ENCODE assay signal across 9 cellular contexts in genomic region chr1:90723561-90724108, GRCh38. TPM values are rescaled to one million over a fixed set of nuclear protein-coding genes. Genes with fewer than 3 reads are reported as not detected.
DNase-seq lines count a peak whose midpoint lies in the region; ATAC-seq and TF ChIP-seq lines count a peak whose summit lies in the region.
"Had no signal": no experiment of that assay in that cellular context is flagged by ENCODE, and none has a peak within 500 bp of the region (broad histone marks: within the 10 kb centered on the region; RNA-seq: fewer than 3 reads in every experiment).

No MANE protein-coding gene starts in this region.

- POLR2A ChIA-PET in activated B cell treated with CpG ODN at 0.5 μM for 24 hours (lab: Charles Lee) (no interaction called here), RWPE1 (lab: Yijun Ruan, JAX; ENCODE audit: low non-redundant PET) (no interaction called here)

- H3K9me3 Mint-ChIP-seq in activated naive CD4-positive, alpha-beta T cell treated with anti-CD3 and anti-CD28 coated beads, Interleukin-2, amount 10 ng/mL, durations not matched to agents 7 days and 5 days, result peaks cover 6% of the 10 kb centered on the region
- peaks cover 13% of the 10 kb centered on the region for H3K9me3 Mint-ChIP-seq in activated B cell treated with CpG ODN at 0.5 μM for 24 hours

- CTCF ChIA-PET in activated naive CD4-positive, alpha-beta T cell treated with anti-CD3 and anti-CD28 coated beads, Interleukin-2, amount 10 ng/mL, durations not matched to agents 7 days and 5 days (lab: Charles Lee), result interaction anchor here (1.1 to 1.3 kb wide), 2 partner anchors 13 to 18 kb away, joined by 4 read pairs; no protein-coding TSS in a partner anchor
- CTCF ChIA-PET in activated B cell treated with CpG ODN at 0.5 μM for 24 hours (lab: Charles Lee), result interaction anchor here (1.2 kb wide), 2 partner anchors 16 to 442 kb away, joined by 3 read pairs; no protein-coding TSS in a partner anchor
- CTCF ChIA-PET in RWPE1 (lab: Yijun Ruan, JAX), result interaction anchor here (0.6 kb wide), 1 partner anchor 754 kb away, joined by 8 read pairs; no protein-coding TSS in a partner anchor

- peak overlapping the region; percentile 62 for H3K4me3 ChIP-seq in thoracic aorta

- H3K36me3 Mint-ChIP-seq in activated naive CD4-positive, alpha-beta T cell treated with anti-CD3 and anti-CD28 coated beads, Interleukin-2, amount 10 ng/mL, durations not matched to agents 7 days and 5 days, result peaks cover 23% of the 10 kb centered on the region
- peaks cover 3% of the 10 kb centered on the region for H3K36me3 Mint-ChIP-seq in activated B cell treated with CpG ODN at 0.5 μM for 24 hours (ENCODE audit: low read depth)

- peak overlapping the region; percentile 29 for H3K4me3 Mint-ChIP-seq in activated naive CD4-positive, alpha-beta T cell treated with anti-CD3 and anti-CD28 coated beads, Interleukin-2, amount 10 ng/mL, durations not matched to agents 7 days and 5 days
- peak overlapping the region; percentile 70 for H3K4me3 Mint-ChIP-seq in activated B cell treated with CpG ODN at 0.5 μM for 24 hours

- H3K27ac Mint-ChIP-seq in activated naive CD4-positive, alpha-beta T cell treated with anti-CD3 and anti-CD28 coated beads, Interleukin-2, amount 10 ng/mL, durations not matched to agents 7 days and 5 days, result peak overlapping the region; percentile 66
- no peak overlapping the region for H3K27ac Mint-ChIP-seq in activated B cell treated with CpG ODN at 0.5 μM for 24 hours

- H3K4me1 ChIP-seq in thoracic aorta (ENCODE audit: control insufficient read depth in 1 of 2, low read depth in 2 of 2), result peaks cover 12 to 36% of the 10 kb centered on the region in 2 donors

- TF ChIP-seq CTCF in activated B cell treated with CpG ODN at 0.5 μM for 24 hours (IDR thresholded peaks at IDR 0.05) (no peak), thoracic aorta (IDR thresholded peaks at IDR 0.05) (no peak), RWPE1 (conservative IDR thresholded peaks at IDR 0.05; ENCODE audit: low read depth) (no peak)

- intact Hi-C loops in activated B cell treated with CpG ODN at 0.5 μM for 24 hours (cut with micrococcal nuclease), result loop anchor here (2.0 to 5.0 kb wide), 2 partner anchors 111 to 129 kb away; no protein-coding TSS in a partner anchor

- no peaks in the 10 kb centered on the region for H3K36me3 ChIP-seq in thoracic aorta

- no peaks in the 10 kb centered on the region for H3K9me3 ChIP-seq in thoracic aorta

- H3K27ac ChIP-seq in thoracic aorta (no peak overlapping the region), RWPE1 (no peak overlapping the region)

- H3K27me3 ChIP-seq in thoracic aorta (replicated peaks; ENCODE audit: insufficient read depth), result peaks cover 67% of the 10 kb centered on the region

- no peak for DNase-seq in activated naive CD4-positive, alpha-beta T cell treated with anti-CD3 and anti-CD28 coated beads, Interleukin-2, amount 10 ng/mL, durations not matched to agents 7 days and 5 days
- no peak for DNase-seq in activated naive CD4-positive, alpha-beta T cell treated with anti-CD3 and anti-CD28 coated beads, Interleukin-2, amount 50 U/mL, for 16 hours
- DNase-seq in activated B cell treated with CpG ODN at 0.5 μM for 24 hours (no peak), iPS-NIHi11 (ENCODE audit: low spot score) (peak; percentile 64), thoracic aorta (ENCODE audit: low spot score) (no peak), ACHN (no peak), RWPE1 (ENCODE audit: low spot score) (no peak)
- DNase-seq: activated CD4-positive, alpha-beta T cell treated with anti-CD3 and anti-CD28 coated beads, Interleukin-2, amount 50 U/mL, for 4 hours had no signal

- peaks cover 99% of the 10 kb centered on the region for H3K27me3 Mint-ChIP-seq in activated naive CD4-positive, alpha-beta T cell treated with anti-CD3 and anti-CD28 coated beads, Interleukin-2, amount 10 ng/mL, durations not matched to agents 7 days and 5 days
- peaks cover 88% of the 10 kb centered on the region for H3K27me3 Mint-ChIP-seq in activated B cell treated with CpG ODN at 0.5 μM for 24 hours

- in situ Hi-C loops in ACHN (cut with HindIII; ENCODE audit: low pct_ligation_motif_present, low pct_unique_long_range_greater_than_20kb, low sequenced_read_pairs), result no loop called here

- peaks cover 40% of the 10 kb centered on the region for H3K4me1 Mint-ChIP-seq in activated naive CD4-positive, alpha-beta T cell treated with anti-CD3 and anti-CD28 coated beads, Interleukin-2, amount 10 ng/mL, durations not matched to agents 7 days and 5 days
- H3K4me1 Mint-ChIP-seq in activated B cell treated with CpG ODN at 0.5 μM for 24 hours, result peaks cover 36% of the 10 kb centered on the region

- ATAC-seq in activated B cell treated with CpG ODN at 0.5 μM for 24 hours (ENCODE audit: low read depth) (no peak), thoracic aorta (ENCODE audit: insufficient number of reproducible peaks, low FRiP score, low read depth) (no peak), HG02884 (IDR thresholded peaks at IDR 0.05; ENCODE audit: unreplicated experiment) (no peak)

RNA-seq across cellular contexts. Expression of gene BARHL2, which starts 6.5 kb away (rescaled TPM):
- not detected in 2 replicates for total RNA-seq in activated B cell treated with CpG ODN at 0.5 μM for 24 hours
- total RNA-seq in thoracic aorta, result not detected
